ENCODE assay signal across 16 cellular contexts in genomic region chr4:15776871-15777648, GRCh38. TPM values are rescaled to one million over a fixed set of nuclear protein-coding genes. Genes with fewer than 3 reads are reported as not detected.
DNase-seq lines count a peak whose midpoint lies in the region; ATAC-seq and TF ChIP-seq lines count a peak whose summit lies in the region.
"Had no signal": no experiment of that assay in that cellular context is flagged by ENCODE, and none has a peak within 500 bp of the region (broad histone marks: within the 10 kb centered on the region; RNA-seq: fewer than 3 reads in every experiment).

No MANE protein-coding gene starts in this region.

- intact Hi-C loops in natural killer cell (cut with micrococcal nuclease): no loop called here

- H3K4me1 Mint-ChIP-seq in T-helper 1 cell treated with Interleukin-12 subunit alpha and Interleukin-12 subunit beta and Interleukin-4 antibody, amounts not matched to agents 30 μg/mL and 1 μg/mL, for 36 hours (ENCODE audit: low read depth): peaks cover 66% of the 10 kb centered on the region
- peaks cover 69 to 76% of the 10 kb centered on the region in 2 donors for H3K4me1 Mint-ChIP-seq in natural killer cell

- no peaks in the 10 kb centered on the region for H3K9me3 Mint-ChIP-seq in T-helper 1 cell treated with Interleukin-12 subunit alpha and Interleukin-12 subunit beta and Interleukin-4 antibody, amounts not matched to agents 30 μg/mL and 1 μg/mL, for 36 hours
- no peaks in the 10 kb centered on the region for H3K9me3 Mint-ChIP-seq in natural killer cell

- peak overlapping the region; percentile 94 for H3K4me3 Mint-ChIP-seq in T-helper 1 cell treated with Interleukin-12 subunit alpha and Interleukin-12 subunit beta and Interleukin-4 antibody, amounts not matched to agents 30 μg/mL and 1 μg/mL, for 36 hours
- H3K4me3 Mint-ChIP-seq in natural killer cell: peak overlapping the region; percentile 91

- peak overlapping the region; percentile 85 for H3K27ac Mint-ChIP-seq in T-helper 1 cell treated with Interleukin-12 subunit alpha and Interleukin-12 subunit beta and Interleukin-4 antibody, amounts not matched to agents 30 μg/mL and 1 μg/mL, for 36 hours
- peak overlapping the region; percentile 83 to 86 for H3K27ac Mint-ChIP-seq in natural killer cell

- TF ChIP-seq POLR2A in Raji (IDR thresholded peaks at IDR 0.05; ENCODE audit: insufficient read depth, low read depth, low read length): 0 out of 2 replicates have a peak, but pooled peaks have one; percentile 17

- no peak for DNase-seq in T-helper 1 cell
- no peak for DNase-seq in natural killer cell
- DNase-seq in mesenteric fat pad (ENCODE audit: low spot score): no peak
- no peak for DNase-seq in 8988T
- DNase-seq: activated naive CD4-positive, alpha-beta T cell treated with anti-CD3 and anti-CD28 coated beads, Interleukin-2, amount 50 U/mL, for 16 hours; effector CD4-positive, alpha-beta T cell; hippocampal formation; left cardiac atrium; NCI-H1048; NCI-H2227 treated with DMSO at 0.1 percent for 48 hours; substantia nigra had no signal

- peak; percentile 23 for ATAC-seq in GM18873 (IDR thresholded peaks at IDR 0.05; ENCODE audit: low FRiP score, unreplicated experiment)
- no peak for ATAC-seq in natural killer cell
- no peak for ATAC-seq in GM18517 (IDR thresholded peaks at IDR 0.05; ENCODE audit: unreplicated experiment)

- no peaks in the 10 kb centered on the region for H3K27me3 Mint-ChIP-seq in T-helper 1 cell treated with Interleukin-12 subunit alpha and Interleukin-12 subunit beta and Interleukin-4 antibody, amounts not matched to agents 30 μg/mL and 1 μg/mL, for 36 hours (ENCODE audit: low read depth)
- no peaks in the 10 kb centered on the region for H3K27me3 Mint-ChIP-seq in natural killer cell (ENCODE audit: low read depth in 2 of 2)

- TF ChIP-seq CTCF in natural killer cell (IDR thresholded peaks at IDR 0.05): no peak

- H3K36me3 Mint-ChIP-seq in T-helper 1 cell treated with Interleukin-12 subunit alpha and Interleukin-12 subunit beta and Interleukin-4 antibody, amounts not matched to agents 30 μg/mL and 1 μg/mL, for 36 hours (ENCODE audit: low read depth): peaks cover 40% of the 10 kb centered on the region
- H3K36me3 Mint-ChIP-seq in natural killer cell: peaks cover 8% of the 10 kb centered on the region

RNA-seq across cellular contexts. Expression of gene CD38, which starts 1.1 kb away (rescaled TPM):
- total RNA-seq in natural killer cell: 100 to 1,000 TPM in 1 of 3 donors, 10 to 100 TPM in 2; 91.8 to 124 (median 98.8) TPM
- total RNA-seq in mesenteric fat pad: 30.4 TPM
- total RNA-seq: fibroblast of lung had no signal
